1 cellular context compared by ENCODE assay signal in genomic region chr9:34647651-34648050, GRCh38.
TF ChIP-seq lines count a peak whose summit lies in the region.

No MANE protein-coding gene starts in this region.

TF ChIP-seq in HEK293, 187 proteins besides CTCF, POLR2A, EP300 and RAD21 (continued from another document):
- TF ChIP-seq ZBTB49 (tag by site-specific recombination; IDR thresholded peaks at IDR 0.05; ENCODE audit: low read depth) (no peak), SP7 (tag by site-specific recombination; IDR thresholded peaks at IDR 0.05) (no peak), ZBTB20 (tag by site-specific recombination; IDR thresholded peaks at IDR 0.05) (no peak), ZNF48 (tag by site-specific recombination; IDR thresholded peaks at IDR 0.05) (no peak), ZNF133 (tag by site-specific recombination; IDR thresholded peaks at IDR 0.05) (no peak), ZNF16 (tag by site-specific recombination; IDR thresholded peaks at IDR 0.05; ENCODE audit: low read depth) (no peak), FEZF1 (tag by site-specific recombination; IDR thresholded peaks at IDR 0.05) (no peak), ZNF561 (tag by site-specific recombination; IDR thresholded peaks at IDR 0.05; ENCODE audit: borderline replicate concordance) (no peak), ZNF658 (tag by site-specific recombination; IDR thresholded peaks at IDR 0.05) (no peak), ZNF19 (tag by site-specific recombination; IDR thresholded peaks at IDR 0.05; ENCODE audit: low read depth) (no peak), ZSCAN18 (tag by site-specific recombination; IDR thresholded peaks at IDR 0.05) (no peak), OSR2 (tag by site-specific recombination; IDR thresholded peaks at IDR 0.05) (no peak), KLF16 (tag by site-specific recombination; IDR thresholded peaks at IDR 0.05) (no peak), HOXC10 (CRISPR knock-in tag; IDR thresholded peaks at IDR 0.05) (no peak), ZBTB44 (tag by site-specific recombination; IDR thresholded peaks at IDR 0.05) (no peak), ZNF670 (tag by site-specific recombination; IDR thresholded peaks at IDR 0.05; ENCODE audit: low read depth) (no peak), ZNF692 (tag by site-specific recombination; IDR thresholded peaks at IDR 0.05) (no peak)
